In genomic region chr4:139209470-139210063, GRCh38 we compare ENCODE assay signal across 1 cellular context.
TF ChIP-seq lines count a peak whose summit lies in the region.

No MANE protein-coding gene starts in this region.

TF ChIP-seq in HEK293, 187 proteins besides CTCF, POLR2A, EP300 and RAD21 (continued from another document):
- TF ChIP-seq ZNF580 (tag by site-specific recombination; IDR thresholded peaks at IDR 0.05) (peak; percentile 31; the same call in 1 of the 2 replicates), ZNF146 (tag by site-specific recombination; IDR thresholded peaks at IDR 0.05) (peak; percentile 62)
